Comparison of ENCODE assay signal across 8 cellular contexts in genomic region chr13:108342369-108343289, GRCh38.
DNase-seq lines count a peak whose midpoint lies in the region; ATAC-seq and TF ChIP-seq lines count a peak whose summit lies in the region.

No MANE protein-coding gene starts in this region.

- TF ChIP-seq CTCF in HCT116 (IDR thresholded peaks at IDR 0.05 in 2 of 3, conservative IDR thresholded peaks at IDR 0.05 in 1 of 3; ENCODE audit: borderline replicate concordance in 1 of 3, insufficient read depth in 1 of 3, low read depth in 2 of 3, low read length in 2 of 3) (peak; percentile 53 to 72 (median 63); a peak in 5 of 6 replicates), kidney epithelial cell (IDR thresholded peaks at IDR 0.05; ENCODE audit: insufficient read depth, low read length, poor library complexity, severe bottlenecking) (peak; percentile 78), Calu3 (IDR thresholded peaks at IDR 0.05; ENCODE audit: unreplicated experiment) (no peak)

- H4K20me1 ChIP-seq in HCT116 (ENCODE audit: insufficient read depth): no peaks in the 10 kb centered on the region

- H3K9me3 Mint-ChIP-seq in Calu3 (ENCODE audit: low read depth, unreplicated experiment): no peaks in the 10 kb centered on the region

- no peak overlapping the region for H3K27ac ChIP-seq in HCT116 (ENCODE audit: low read depth, low read length)

- H3K4me3 ChIP-seq in HCT116 (replicated peaks in 1 of 2; ENCODE audit: low read depth in 1 of 2, low read length in 2 of 2) (no peak overlapping the region), kidney epithelial cell (ENCODE audit: low read depth, low read length) (no peak overlapping the region)

- CTCF ChIA-PET in HCT116 (lab: Charles Lee) (interaction anchor here (1.3 to 1.5 kb wide), 3 partner anchors 161 to 553 kb away, joined by 3 to 15 read pairs (median 9); no protein-coding TSS in a partner anchor), Calu3 (lab: Charles Lee) (interaction anchor here (0.8 kb wide), 1 partner anchor 10 kb away, joined by 5 read pairs; no protein-coding TSS in a partner anchor)

- H3K36me3 Mint-ChIP-seq in Calu3 (ENCODE audit: insufficient read depth, unreplicated experiment): no peaks in the 10 kb centered on the region

- H3K36me3 ChIP-seq in HCT116 (ENCODE audit: control insufficient read depth in 1 of 2, insufficient read depth in 2 of 2, low read length in 2 of 2): no peaks in the 10 kb centered on the region
- H3K36me3 ChIP-seq in kidney epithelial cell (ENCODE audit: control insufficient read depth, insufficient read depth, low read length): no peaks in the 10 kb centered on the region

- H3K27me3 ChIP-seq in HCT116 (ENCODE audit: insufficient read depth, low read length) (peaks cover 44% of the 10 kb centered on the region), kidney epithelial cell (ENCODE audit: control insufficient read depth, insufficient read depth, low read length) (no peaks in the 10 kb centered on the region)

- H3K4me1 Mint-ChIP-seq in Calu3 (ENCODE audit: low read depth, unreplicated experiment): peaks cover 10% of the 10 kb centered on the region

- no peaks in the 10 kb centered on the region for H3K9me2 ChIP-seq in HCT116 (ENCODE audit: insufficient read depth)

- RAD21 ChIA-PET in HCT116 (lab: Charles Lee; ENCODE audit: low non-redundant PET in 1 of 2, low total read pairs in 2 of 2, uncharacterized antibody in 2 of 2, unreplicated experiment in 2 of 2): no interaction called here

- H3K9ac ChIP-seq in HCT116 (ENCODE audit: low read length): no peak overlapping the region

- peak; percentile 2 for DNase-seq in activated effector memory CD4-positive, alpha-beta T cell treated with Interleukin-2 at 50 U/mL for 16 hours
- no peak for DNase-seq in activated effector memory CD4-positive, alpha-beta T cell treated with anti-CD3 and anti-CD28 coated beads, Interleukin-2, amount 50 U/mL, for 16 hours
- DNase-seq in HCT116 (ENCODE audit: low read depth, low spot score) (peak; percentile 16), NCI-H2196 treated with DMSO at 0.1 percent for 48 hours (lab: John Stamatoyannopoulos, UW; ENCODE audit: unreplicated experiment) (peak; percentile 1), astrocyte of the hippocampus (ENCODE audit: low read depth, low spot score) (peak; percentile 65), kidney epithelial cell (ENCODE audit: low read depth) (no peak), Calu3 (no peak), cortex of kidney (lab: John Stamatoyannopoulos, UW) (no peak)

- ATAC-seq in HCT116: peak; percentile 74

- TF ChIP-seq RAD21 in HCT116 (IDR thresholded peaks at IDR 0.05; ENCODE audit: low read depth): peak; percentile 53

- H3K4me2 ChIP-seq in HCT116 (ENCODE audit: low read length): no peak overlapping the region

- no peaks in the 10 kb centered on the region for H3K4me1 ChIP-seq in HCT116 (ENCODE audit: control insufficient read depth in 1 of 2, insufficient read depth in 2 of 2, low read length in 2 of 2)

- H3K9me3 ChIP-seq in HCT116 (ENCODE audit: control insufficient read depth in 1 of 2, insufficient read depth in 1 of 2, low read depth in 1 of 2, low read length in 2 of 2): no peaks in the 10 kb centered on the region

- POLR2A ChIA-PET in HCT116 (lab: Charles Lee): no interaction called here

- H3K79me2 ChIP-seq in HCT116 (ENCODE audit: insufficient read depth, low read length): no peaks in the 10 kb centered on the region

- no peaks in the 10 kb centered on the region for H3K27me3 Mint-ChIP-seq in Calu3 (ENCODE audit: unreplicated experiment)

- no peak overlapping the region for H2AFZ ChIP-seq in HCT116 (ENCODE audit: low read depth, low read length, poor library complexity, severe bottlenecking)

- BruUV-seq in HCT116 (replicated peaks; lab: Mats Ljungman, UMichigan) (no TSS peak), Calu3 (replicated peaks; lab: Mats Ljungman, UMichigan) (no TSS peak)

- no peak for TF ChIP-seq POLR2A in HCT116 (IDR thresholded peaks at IDR 0.05; ENCODE audit: borderline replicate concordance, extremely low read depth, insufficient read depth, insufficient read length)

- H3K27ac Mint-ChIP-seq in Calu3 (ENCODE audit: unreplicated experiment): no peak overlapping the region

- intact Hi-C loops in HCT116 (cut with micrococcal nuclease) (loop anchor here (1.0 to 5.0 kb wide), 3 partner anchors 165 to 1767 kb away; no protein-coding TSS in a partner anchor), Calu3 (cut with micrococcal nuclease; ENCODE audit: unreplicated experiment) (loop anchor here (5.0 kb wide), 2 partner anchors 165 to 555 kb away; no protein-coding TSS in a partner anchor)

- no peak overlapping the region for H3K4me3 Mint-ChIP-seq in Calu3 (ENCODE audit: low read depth, unreplicated experiment)

TF ChIP-seq in HCT116, 20 proteins besides CTCF, POLR2A, EP300 and RAD21:
- TF ChIP-seq ELF1 (IDR thresholded peaks at IDR 0.05; ENCODE audit: borderline replicate concordance, low read depth) (no peak), REST (IDR thresholded peaks at IDR 0.05; ENCODE audit: low read depth) (no peak), EGR1 (IDR thresholded peaks at IDR 0.05; ENCODE audit: low read depth) (no peak), TCF7L2 (IDR thresholded peaks at IDR 0.05; ENCODE audit: borderline replicate concordance, extremely low read depth, insufficient read depth, insufficient read length) (no peak)

Comparison
In these comparisons a context has a peak if more than half of its experiments do, and no peak if none do; other contexts are left out.
1. DNase-seq: peak in activated effector memory CD4-positive, alpha-beta T cell treated with Interleukin-2 at 50 U/mL for 16 hours (single experiment), HCT116 (single experiment), NCI-H2196 treated with DMSO at 0.1 percent for 48 hours (single experiment) and astrocyte of the hippocampus (single experiment); none in activated effector memory CD4-positive, alpha-beta T cell treated with anti-CD3 and anti-CD28 coated beads, Interleukin-2, amount 50 U/mL, for 16 hours (single experiment), kidney epithelial cell (single experiment), Calu3 (single experiment) and cortex of kidney (single experiment).